In the genomic region with DNA sequence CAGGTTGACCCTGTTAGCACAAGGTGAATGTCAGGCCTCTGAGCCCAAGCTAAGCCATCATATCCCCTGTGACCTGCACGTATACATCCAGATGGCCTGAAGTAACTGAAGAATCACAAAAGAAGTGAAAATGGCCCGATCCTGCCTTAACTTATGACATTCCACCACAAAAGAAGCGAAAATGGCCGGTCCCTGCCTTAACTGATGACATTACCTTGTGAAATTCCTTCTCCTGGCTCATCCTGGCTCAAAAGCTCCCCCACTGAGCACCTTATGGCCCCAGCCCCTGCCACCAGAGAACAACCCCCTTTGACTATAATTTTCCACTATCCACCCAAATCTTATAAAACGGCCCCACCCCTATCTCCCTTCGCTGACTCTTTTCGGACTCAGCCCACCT, we compare ENCODE assay signal across 12 cellular contexts. TPM values are rescaled to one million over a fixed set of nuclear protein-coding genes. Genes with fewer than 3 reads are reported as not detected.
"Had no signal": no experiment of that assay in that cellular context is flagged by ENCODE, and none has a peak within 500 bp of the region (broad histone marks: within the 10 kb centered on the region; RNA-seq: fewer than 3 reads in every experiment).

No MANE protein-coding gene starts in this region.

RNA-seq across cellular contexts. Expression of a gene that starts 13.0 kb away (rescaled TPM):
- total RNA-seq: activated CD4-positive, alpha-beta memory T cell treated with anti-CD3 and anti-CD28 coated beads, Interleukin-2, amount 10 ng/mL, durations not matched to agents 7 days and 5 days; activated CD4-positive, alpha-beta T cell treated with anti-CD3 and anti-CD28 coated beads for 36 hours; activated CD4-positive, alpha-beta T cell treated with anti-CD3 and anti-CD28 coated beads, Interleukin-2, amount 10 ng/mL, durations not matched to agents 7 days and 5 days; activated CD8-positive, alpha-beta memory T cell treated with anti-CD3 and anti-CD28 coated beads, Interleukin-2, amount 10 ng/mL, durations not matched to agents 7 days and 5 days; activated CD8-positive, alpha-beta T cell treated with anti-CD3 and anti-CD28 coated beads, Interleukin-2, amount 10 ng/mL, durations not matched to agents 7 days and 5 days; activated naive CD4-positive, alpha-beta T cell treated with anti-CD3 and anti-CD28 coated beads for 36 hours; activated naive CD4-positive, alpha-beta T cell treated with anti-CD3 and anti-CD28 coated beads, Interleukin-2, amount 50 U/mL, for 72 hours; activated naive CD8-positive, alpha-beta T cell treated with anti-CD3 and anti-CD28 coated beads for 36 hours; astrocyte; T-helper 17 cell; T-helper 2 cell treated with Interferon-gamma antibody and Interleukin-4, amounts not matched to agents 100 ng/mL and 5 ng/mL, for 36 hours; WTC11 had no signal
